13 cellular contexts compared by ENCODE assay signal in the genomic region with DNA sequence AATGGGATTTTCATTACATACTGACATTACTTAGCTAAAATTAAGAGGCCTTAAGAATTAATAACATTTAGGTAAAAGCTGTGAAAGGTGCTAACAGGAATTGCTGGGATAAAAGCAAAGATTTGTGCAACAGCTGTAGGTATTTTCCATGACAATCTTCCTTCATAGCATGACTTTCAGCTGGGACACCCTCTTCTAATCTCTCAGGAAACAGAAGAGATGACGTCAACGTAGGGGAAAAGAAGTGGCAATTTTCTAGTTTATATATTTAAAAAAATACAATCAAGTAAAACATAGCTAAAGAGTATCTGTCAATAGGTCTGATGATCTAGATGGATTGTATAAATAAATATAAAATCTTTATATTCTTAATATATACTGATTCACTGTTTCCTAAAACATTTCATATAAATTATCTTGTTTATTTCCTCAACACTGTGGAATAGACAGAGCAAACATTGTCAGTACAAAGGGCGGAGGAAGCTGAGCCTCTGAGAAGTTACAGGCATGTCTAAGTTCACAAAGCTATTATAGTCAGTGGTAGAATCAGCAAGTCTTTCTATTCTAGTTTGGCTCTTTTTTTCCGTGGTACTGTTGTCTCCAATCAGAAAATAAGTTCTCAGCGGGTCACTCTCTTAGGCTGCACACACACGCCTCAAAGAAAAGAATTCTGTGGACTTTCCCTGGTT.
"Had no signal": no experiment of that assay in that cellular context is flagged by ENCODE, and none has a peak within 500 bp of the region (broad histone marks: within the 10 kb centered on the region; RNA-seq: fewer than 3 reads in every experiment).

No MANE protein-coding gene starts in this region.

- H3K27me3 ChIP-seq: gastrocnemius medialis, spleen, upper lobe of right lung had no signal

- H3K36me3 ChIP-seq: gastrocnemius medialis, spleen, upper lobe of right lung had no signal

- H3K4me1 ChIP-seq: gastrocnemius medialis, spleen, upper lobe of right lung had no signal

- H3K4me3 ChIP-seq: gastrocnemius medialis, spleen, upper lobe of right lung had no signal

- ATAC-seq: gastrocnemius medialis, upper lobe of right lung had no signal

- DNase-seq: activated CD4-positive, alpha-beta memory T cell treated with anti-CD3 and anti-CD28 coated beads for 36 hours; activated CD4-positive, alpha-beta T cell treated with anti-CD3 and anti-CD28 coated beads for 1 hour; activated gamma-delta T cell; activated T-cell treated with anti-CD3 and anti-CD28 coated beads, Interleukin-2, amount 50 U/mL, for 48 hours; amygdala; gastrocnemius medialis; naive B cell; spleen; stimulated activated CD4-positive, alpha-beta T cell treated with anti-CD3 and anti-CD28 coated beads, Interleukin-1b, Interleukin-23, amount 100 ng/mL, for 48 hours; stimulated activated naive CD4-positive, alpha-beta T cell; substantia nigra; SW 1271; upper lobe of right lung had no signal

- H3K27ac ChIP-seq: gastrocnemius medialis, spleen, upper lobe of right lung had no signal

- H3K9me3 ChIP-seq: gastrocnemius medialis, spleen, upper lobe of right lung had no signal
